In genomic region chr7:134569962-134570361, GRCh38 we compare ENCODE assay signal across 7 cellular contexts. TPM values are rescaled to one million over a fixed set of nuclear protein-coding genes. Genes with fewer than 3 reads are reported as not detected.
"Had no signal": no experiment of that assay in that cellular context is flagged by ENCODE, and none has a peak within 500 bp of the region (broad histone marks: within the 10 kb centered on the region; RNA-seq: fewer than 3 reads in every experiment).

No MANE protein-coding gene starts in this region.

RNA-seq across cellular contexts. Expression of gene AKR1B15, which starts 21.1 kb away (rescaled TPM):
- total RNA-seq: OCI-LY7, Right ventricle myocardium inferior, Right ventricle myocardium superior, SJCRH30, SJSA1, T-cell had no signal
- polyA plus RNA-seq: SK-N-SH had no signal

RNA-seq across cellular contexts. Expression of gene AKR1B10, which starts 42.6 kb away (rescaled TPM):
- total RNA-seq: OCI-LY7, Right ventricle myocardium inferior had no signal
